17 cellular contexts compared by ENCODE assay signal in the genomic region with DNA sequence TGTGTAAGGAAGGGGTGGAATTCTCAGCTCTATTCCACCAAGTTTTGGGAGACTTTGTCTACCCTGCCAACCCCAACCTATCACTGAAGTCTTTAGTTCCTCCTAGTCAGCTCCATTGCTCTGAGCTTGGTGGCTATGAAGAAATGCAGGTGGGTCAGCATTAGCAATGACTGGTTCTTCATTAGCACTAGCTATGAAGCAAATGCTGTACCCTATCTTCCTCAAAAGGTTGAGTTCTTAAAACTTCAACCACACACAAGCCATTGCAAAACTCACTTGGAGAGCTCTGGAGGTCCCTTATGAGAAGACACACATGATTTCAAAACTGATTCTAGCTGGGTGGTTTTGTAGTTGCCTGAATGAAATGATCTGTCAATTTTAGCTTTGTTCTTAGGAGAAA.
DNase-seq lines count a peak whose midpoint lies in the region; ATAC-seq and TF ChIP-seq lines count a peak whose summit lies in the region.
"Had no signal": no experiment of that assay in that cellular context is flagged by ENCODE, and none has a peak within 500 bp of the region (broad histone marks: within the 10 kb centered on the region; RNA-seq: fewer than 3 reads in every experiment).

No MANE protein-coding gene starts in this region.

- no peak for TF ChIP-seq EP300 in upper lobe of left lung (IDR thresholded peaks at IDR 0.05)

- H3K27ac ChIP-seq in upper lobe of left lung, result no peak overlapping the region

- H3K27me3 ChIP-seq in upper lobe of left lung, result no peaks in the 10 kb centered on the region

- H3K27me3 Mint-ChIP-seq in T-helper 17 cell, result no peaks in the 10 kb centered on the region
- no peaks in the 10 kb centered on the region for H3K27me3 Mint-ChIP-seq in immature natural killer cell (ENCODE audit: low read depth in 3 of 3)
- no peaks in the 10 kb centered on the region for H3K27me3 Mint-ChIP-seq in WTC11 (ENCODE audit: low read depth)
- H3K27me3 Mint-ChIP-seq: stimulated activated memory B cell treated with anti-CD40 and anti-IgM and Interleukin-4, amounts not matched to agents 10 μg/mL and 1 μg/mL and 100 μg/mL, for 72 hours had no signal

- H3K4me1 Mint-ChIP-seq in T-helper 17 cell (peaks cover 20% of the 10 kb centered on the region), immature natural killer cell (peaks cover 74 to 94% of the 10 kb centered on the region in 2 donors), WTC11 (peaks cover 28% of the 10 kb centered on the region)
- H3K4me1 Mint-ChIP-seq: stimulated activated memory B cell treated with anti-CD40 and anti-IgM and Interleukin-4, amounts not matched to agents 10 μg/mL and 1 μg/mL and 100 μg/mL, for 72 hours had no signal

- ATAC-seq in Right ventricle myocardium inferior (peak; percentile 37), left cardiac atrium (no peak), T-helper 17 cell (no peak), upper lobe of left lung (ENCODE audit: low FRiP score in 2 of 2) (peak; percentile 44 to 51), WTC11 (no peak), HG03439 (IDR thresholded peaks at IDR 0.05; ENCODE audit: unreplicated experiment) (no peak)
- ATAC-seq: HepG2; stimulated activated memory B cell treated with anti-CD40 and anti-IgM and Interleukin-4, amounts not matched to agents 10 μg/mL and 1 μg/mL and 100 μg/mL, for 72 hours had no signal

- no peak for TF ChIP-seq POLR2A in upper lobe of left lung (IDR thresholded peaks at IDR 0.05)

- H3K9me3 Mint-ChIP-seq in immature natural killer cell, result no peaks in the 10 kb centered on the region
- H3K9me3 Mint-ChIP-seq in WTC11, result peaks cover 10% of the 10 kb centered on the region
- H3K9me3 Mint-ChIP-seq: stimulated activated memory B cell treated with anti-CD40 and anti-IgM and Interleukin-4, amounts not matched to agents 10 μg/mL and 1 μg/mL and 100 μg/mL, for 72 hours had no signal

- POLR2A ChIA-PET in WTC11 (lab: Charles Lee), result interaction anchor here (1.2 kb wide), 1 partner anchor 18 kb away, joined by 5 read pairs; no protein-coding TSS in a partner anchor

- H3K9me3 ChIP-seq in T-helper 17 cell (ENCODE audit: control insufficient read depth, low read length, poor library complexity, severe bottlenecking) (no peaks in the 10 kb centered on the region), upper lobe of left lung (no peaks in the 10 kb centered on the region)
- H3K9me3 ChIP-seq: HAP-1 had no signal

- CTCF ChIA-PET in WTC11 (lab: Charles Lee), result interaction anchor here (0.9 kb wide), 1 partner anchor 12 kb away, joined by 3 read pairs; no protein-coding TSS in a partner anchor

- intact Hi-C loops in Right ventricle myocardium inferior (cut with DNase I) (no loop called here), left cardiac atrium (cut with DNase I) (no loop called here)

- H3K36me3 ChIP-seq in upper lobe of left lung, result no peaks in the 10 kb centered on the region
- H3K36me3 ChIP-seq: HAP-1 had no signal

- H3K36me3 Mint-ChIP-seq in T-helper 17 cell (ENCODE audit: low read depth) (no peaks in the 10 kb centered on the region), immature natural killer cell (peaks cover 0 to 27% (median 16%) of the 10 kb centered on the region in 3 donors), WTC11 (no peaks in the 10 kb centered on the region)
- H3K36me3 Mint-ChIP-seq: stimulated activated memory B cell treated with anti-CD40 and anti-IgM and Interleukin-4, amounts not matched to agents 10 μg/mL and 1 μg/mL and 100 μg/mL, for 72 hours had no signal

- H3K4me3 Mint-ChIP-seq in T-helper 17 cell (peak overlapping the region; percentile 57), immature natural killer cell (peak overlapping the region; percentile 72 to 83 (median 79)), WTC11 (no peak overlapping the region)
- H3K4me3 Mint-ChIP-seq: stimulated activated memory B cell treated with anti-CD40 and anti-IgM and Interleukin-4, amounts not matched to agents 10 μg/mL and 1 μg/mL and 100 μg/mL, for 72 hours had no signal

- TF ChIP-seq CTCF in upper lobe of left lung (IDR thresholded peaks at IDR 0.05), result no peak
- TF ChIP-seq CTCF in WTC11 (IDR thresholded peaks at IDR 0.05), result no peak

- H3K4me3 ChIP-seq in upper lobe of left lung, result no peak overlapping the region
- H3K4me3 ChIP-seq: HAP-1, smooth muscle cell had no signal

- H3K27ac Mint-ChIP-seq in T-helper 17 cell (no peak overlapping the region), immature natural killer cell (peak overlapping the region; percentile 81 to 96 (median 90)), WTC11 (no peak overlapping the region)
- H3K27ac Mint-ChIP-seq: stimulated activated memory B cell treated with anti-CD40 and anti-IgM and Interleukin-4, amounts not matched to agents 10 μg/mL and 1 μg/mL and 100 μg/mL, for 72 hours had no signal

- H3K4me1 ChIP-seq in upper lobe of left lung, result peaks cover 0 to 6% (median 3%) of the 10 kb centered on the region in 4 donors
- H3K4me1 ChIP-seq: HAP-1 had no signal

- no peak for DNase-seq in Right ventricle myocardium inferior (ENCODE audit: missing footprints)
- no peak for DNase-seq in left cardiac atrium
- DNase-seq in T-helper 17 cell, result no peak
- DNase-seq in immature natural killer cell, result no peak
- DNase-seq in upper lobe of left lung, result no peak
- no peak for DNase-seq in WTC11 (ENCODE audit: low spot score)
- no peak for DNase-seq in HuH-7.5 (ENCODE audit: low spot score)
- DNase-seq: activated effector memory CD4-positive, alpha-beta T cell treated with anti-CD3 and anti-CD28 coated beads, Interleukin-2, amount 50 U/mL, for 16 hours; dermis blood vessel endothelial cell; GDM1; Right ventricle myocardium superior; T1000 had no signal

TF ChIP-seq in WTC11, 78 proteins besides CTCF, POLR2A, EP300 and RAD21 (continues in another document):
- TF ChIP-seq ELF4 (CRISPR knock-in tag; IDR thresholded peaks at IDR 0.05; ENCODE audit: low read depth) (no peak), ERG (CRISPR knock-in tag; IDR thresholded peaks at IDR 0.05) (no peak), TP53 (CRISPR knock-in tag; IDR thresholded peaks at IDR 0.05) (no peak), CDX4 (CRISPR knock-in tag; IDR thresholded peaks at IDR 0.05; ENCODE audit: borderline replicate concordance) (no peak), JUN (CRISPR knock-in tag; IDR thresholded peaks at IDR 0.05) (no peak), HMGA2 (CRISPR knock-in tag; IDR thresholded peaks at IDR 0.05) (no peak), ZNF512 (CRISPR knock-in tag; IDR thresholded peaks at IDR 0.05; ENCODE audit: borderline replicate concordance) (no peak), ZBTB43 (CRISPR knock-in tag; IDR thresholded peaks at IDR 0.05) (no peak), FOXJ3 (CRISPR knock-in tag; IDR thresholded peaks at IDR 0.05; ENCODE audit: borderline replicate concordance) (no peak), TCF7 (CRISPR knock-in tag; IDR thresholded peaks at IDR 0.05; ENCODE audit: low read depth) (no peak)

Comparison
In these comparisons a context has a peak if more than half of its experiments do, and no peak if none do; other contexts are left out.
1. ATAC-seq: peak in Right ventricle myocardium inferior (single experiment) and upper lobe of left lung (2 of 2); none in left cardiac atrium (0 of 2), T-helper 17 cell (single experiment), WTC11 (single experiment) and HG03439 (single experiment).
2. H3K27ac Mint-ChIP-seq: peak in immature natural killer cell (6 of 6); none in T-helper 17 cell (single experiment) and WTC11 (single experiment).